In genomic region chr3:31106204-31106603, GRCh38 we compare ENCODE assay signal across 14 cellular contexts.
DNase-seq lines count a peak whose midpoint lies in the region; ATAC-seq and TF ChIP-seq lines count a peak whose summit lies in the region.
"Had no signal": no experiment of that assay in that cellular context is flagged by ENCODE, and none has a peak within 500 bp of the region (broad histone marks: within the 10 kb centered on the region; RNA-seq: fewer than 3 reads in every experiment).

No MANE protein-coding gene starts in this region.

- TF ChIP-seq CTCF in choroid plexus epithelial cell (conservative IDR thresholded peaks at IDR 0.05; ENCODE audit: low read depth, low read length): peak; percentile 18

- no peak overlapping the region for H3K4me3 ChIP-seq in choroid plexus epithelial cell (ENCODE audit: low read depth, low read length)
- H3K4me3 ChIP-seq: coronary artery had no signal

- DNase-seq in GM04504 (ENCODE audit: low read depth) (peak; percentile 73), NCI-H146 treated with DMSO at 0.1 percent for 48 hours (lab: John Stamatoyannopoulos, UW; ENCODE audit: unreplicated experiment) (peak; percentile 16), choroid plexus epithelial cell (ENCODE audit: low read depth) (peak; percentile 75), renal cortical epithelial cell (ENCODE audit: low read depth) (peak; percentile 54), NCI-H526 treated with DMSO at 0.1 percent for 48 hours (lab: John Stamatoyannopoulos, UW) (no peak), KG1 (lab: John Stamatoyannopoulos, UW) (no peak)
- DNase-seq: activated gamma-delta T cell treated with Interleukin-2 at 50 U/mL for 16 hours; NCI-H1694; Right ventricle myocardium superior; stimulated activated naive CD4-positive, alpha-beta T cell treated with Interleukin-2 at 50 U/mL for 16 hours; WERI-Rb-1 had no signal

- ATAC-seq in GM18909 (IDR thresholded peaks at IDR 0.05; ENCODE audit: poor library complexity, unreplicated experiment) (no peak), GM18502 (IDR thresholded peaks at IDR 0.05; ENCODE audit: poor library complexity, unreplicated experiment) (no peak)

Comparison
In these comparisons a context has a peak if more than half of its experiments do, and no peak if none do; other contexts are left out.
1. DNase-seq: peak in GM04504 (single experiment), NCI-H146 treated with DMSO at 0.1 percent for 48 hours (single experiment), choroid plexus epithelial cell (single experiment) and renal cortical epithelial cell (single experiment); none in NCI-H526 treated with DMSO at 0.1 percent for 48 hours (single experiment) and KG1 (single experiment).